ENCODE assay signal across 22 cellular contexts in genomic region chr11:132253469-132254264, GRCh38.
"Had no signal": no experiment of that assay in that cellular context is flagged by ENCODE, and none has a peak within 500 bp of the region (broad histone marks: within the 10 kb centered on the region; RNA-seq: fewer than 3 reads in every experiment).

No MANE protein-coding gene starts in this region.

- H3K27me3 Mint-ChIP-seq: activated CD4-positive, alpha-beta memory T cell treated with anti-CD3 and anti-CD28 coated beads for 36 hours; activated CD4-positive, alpha-beta T cell treated with anti-CD3 and anti-CD28 coated beads, Interleukin-2, amount 10 ng/mL, durations not matched to agents 7 days and 5 days; activated naive CD4-positive, alpha-beta T cell treated with anti-CD3 and anti-CD28 coated beads, Interleukin-2, amount 10 ng/mL, durations not matched to agents 7 days and 5 days; activated naive CD8-positive, alpha-beta T cell treated with anti-CD3 and anti-CD28 coated beads for 36 hours; T-cell had no signal

- H3K36me3 Mint-ChIP-seq: activated CD4-positive, alpha-beta memory T cell treated with anti-CD3 and anti-CD28 coated beads for 36 hours; activated naive CD4-positive, alpha-beta T cell treated with anti-CD3 and anti-CD28 coated beads, Interleukin-2, amount 10 ng/mL, durations not matched to agents 7 days and 5 days; activated naive CD8-positive, alpha-beta T cell treated with anti-CD3 and anti-CD28 coated beads for 36 hours; T-cell had no signal

- DNase-seq: activated CD4-positive, alpha-beta memory T cell treated with anti-CD3 and anti-CD28 coated beads for 36 hours; activated CD4-positive, alpha-beta T cell treated with anti-CD3 and anti-CD28 coated beads, Interleukin-2, amount 10 ng/mL, durations not matched to agents 7 days and 5 days; activated CD4-positive, CD25-positive, alpha-beta regulatory T cell; activated CD8-positive, alpha-beta memory T cell treated with anti-CD3 and anti-CD28 coated beads for 24 hours; activated gamma-delta T cell; activated naive CD4-positive, alpha-beta T cell treated with anti-CD3 and anti-CD28 coated beads, Interleukin-2, amount 10 ng/mL, durations not matched to agents 7 days and 5 days; activated naive CD8-positive, alpha-beta T cell treated with anti-CD3 and anti-CD28 coated beads for 36 hours; activated T-cell treated with anti-CD3 and anti-CD28 coated beads, Interleukin-2, amount 50 U/mL, for 4 hours; brain microvascular endothelial cell; IMR-90; Kasumi-1; KBM-7; NCI-H1417; NCI-H1694 treated with DMSO at 0.1 percent for 48 hours; NCI-H2029 treated with DMSO at 0.1 percent for 48 hours; NCI-H446; NCI-H524; OCI-M1; RPMI8226; T-cell; T-helper 2 cell had no signal

- H3K4me3 Mint-ChIP-seq: activated CD4-positive, alpha-beta memory T cell treated with anti-CD3 and anti-CD28 coated beads for 36 hours; activated CD4-positive, alpha-beta T cell treated with anti-CD3 and anti-CD28 coated beads, Interleukin-2, amount 10 ng/mL, durations not matched to agents 7 days and 5 days; activated naive CD4-positive, alpha-beta T cell treated with anti-CD3 and anti-CD28 coated beads, Interleukin-2, amount 10 ng/mL, durations not matched to agents 7 days and 5 days; activated naive CD8-positive, alpha-beta T cell treated with anti-CD3 and anti-CD28 coated beads for 36 hours; activated T-cell treated with anti-CD3 and anti-CD28 coated beads, Interleukin-2, amount 50 U/mL, for 4 hours; activated T-helper 17 cell treated with anti-CD3 and anti-CD28 coated beads, Interleukin-2, amount 50 U/mL, for 72 hours; T-cell had no signal

- H3K27ac Mint-ChIP-seq: activated CD4-positive, alpha-beta memory T cell treated with anti-CD3 and anti-CD28 coated beads for 36 hours; activated CD4-positive, alpha-beta T cell treated with anti-CD3 and anti-CD28 coated beads, Interleukin-2, amount 10 ng/mL, durations not matched to agents 7 days and 5 days; activated naive CD4-positive, alpha-beta T cell treated with anti-CD3 and anti-CD28 coated beads, Interleukin-2, amount 10 ng/mL, durations not matched to agents 7 days and 5 days; activated naive CD8-positive, alpha-beta T cell treated with anti-CD3 and anti-CD28 coated beads for 36 hours; activated T-helper 17 cell treated with anti-CD3 and anti-CD28 coated beads, Interleukin-2, amount 50 U/mL, for 72 hours; T-cell had no signal

- H3K9me3 Mint-ChIP-seq: activated CD4-positive, alpha-beta memory T cell treated with anti-CD3 and anti-CD28 coated beads for 36 hours; activated CD4-positive, alpha-beta T cell treated with anti-CD3 and anti-CD28 coated beads, Interleukin-2, amount 10 ng/mL, durations not matched to agents 7 days and 5 days; activated T-helper 17 cell treated with anti-CD3 and anti-CD28 coated beads, Interleukin-2, amount 50 U/mL, for 72 hours had no signal

- H3K4me1 Mint-ChIP-seq: activated CD4-positive, alpha-beta T cell treated with anti-CD3 and anti-CD28 coated beads, Interleukin-2, amount 10 ng/mL, durations not matched to agents 7 days and 5 days; activated naive CD4-positive, alpha-beta T cell treated with anti-CD3 and anti-CD28 coated beads, Interleukin-2, amount 10 ng/mL, durations not matched to agents 7 days and 5 days; activated naive CD8-positive, alpha-beta T cell treated with anti-CD3 and anti-CD28 coated beads for 36 hours; activated T-helper 17 cell treated with anti-CD3 and anti-CD28 coated beads, Interleukin-2, amount 50 U/mL, for 72 hours; T-cell had no signal
